In genomic region chr4:6716018-6716911, GRCh38 we compare ENCODE assay signal across 1 cellular context.
TF ChIP-seq lines count a peak whose summit lies in the region.

Gene BLOC1S4, plus strand, starts transcription at chr4:6716174. Its CDS starts 36 bp downstream, at chr4:6716210.

TF ChIP-seq in WTC11, 78 proteins besides CTCF, POLR2A, EP300 and RAD21 (continued from another document and continues in another):
- TF ChIP-seq STAT6 (CRISPR knock-in tag; conservative IDR thresholded peaks at IDR 0.05; ENCODE audit: low read depth) (no peak), ELF4 (CRISPR knock-in tag; IDR thresholded peaks at IDR 0.05; ENCODE audit: low read depth) (no peak), OVOL2 (CRISPR knock-in tag; IDR thresholded peaks at IDR 0.05; ENCODE audit: borderline replicate concordance) (no peak), MLX (CRISPR knock-in tag; IDR thresholded peaks at IDR 0.05) (no peak), ZNF121 (CRISPR knock-in tag; IDR thresholded peaks at IDR 0.05) (no peak), SOX15 (CRISPR knock-in tag; IDR thresholded peaks at IDR 0.05) (no peak), ZNF512 (CRISPR knock-in tag; IDR thresholded peaks at IDR 0.05; ENCODE audit: borderline replicate concordance) (no peak), PREB (CRISPR knock-in tag; IDR thresholded peaks at IDR 0.05; ENCODE audit: borderline replicate concordance) (no peak), ETV6 (CRISPR knock-in tag; IDR thresholded peaks at IDR 0.05) (peak; percentile 49; the same call in 1 of the 2 replicates), ATF2 (CRISPR knock-in tag; IDR thresholded peaks at IDR 0.05; ENCODE audit: borderline replicate concordance, low read depth) (no peak), CBFB (CRISPR knock-in tag; IDR thresholded peaks at IDR 0.05; ENCODE audit: low read depth) (no peak), E2F4 (CRISPR knock-in tag; IDR thresholded peaks at IDR 0.05; ENCODE audit: borderline replicate concordance, low read depth) (0 out of 2 replicates have a peak, but pooled peaks have one; percentile 22), ZNF219 (CRISPR knock-in tag; IDR thresholded peaks at IDR 0.05; ENCODE audit: borderline replicate concordance) (no peak), TEAD1 (CRISPR knock-in tag; IDR thresholded peaks at IDR 0.05) (peak; percentile 46), MXD4 (CRISPR knock-in tag; IDR thresholded peaks at IDR 0.05; ENCODE audit: borderline replicate concordance) (no peak), ZSCAN18 (CRISPR knock-in tag; IDR thresholded peaks at IDR 0.05) (0 out of 2 replicates have a peak, but pooled peaks have one; percentile 8), NFE2L1 (CRISPR knock-in tag; IDR thresholded peaks at IDR 0.05) (no peak), GTF2I (CRISPR knock-in tag; conservative IDR thresholded peaks at IDR 0.05) (no peak), ATF1 (CRISPR knock-in tag; IDR thresholded peaks at IDR 0.05) (no peak; the same call in 1 of the 2 replicates), ARID4B (CRISPR knock-in tag; IDR thresholded peaks at IDR 0.05; ENCODE audit: borderline replicate concordance) (peak; percentile 0; the same call in 1 of the 2 replicates), PRDM15 (CRISPR knock-in tag; IDR thresholded peaks at IDR 0.05) (peak; percentile 37; the same call in 1 of the 2 replicates), HMGXB4 (CRISPR knock-in tag; IDR thresholded peaks at IDR 0.05) (peak; percentile 70; the same call in 1 of the 2 replicates), SP1 (CRISPR knock-in tag; conservative IDR thresholded peaks at IDR 0.05) (peak; percentile 64), KAT7 (CRISPR knock-in tag; IDR thresholded peaks at IDR 0.05; ENCODE audit: borderline replicate concordance) (peak; percentile 92; the same call in 1 of the 2 replicates), USF2 (CRISPR knock-in tag; IDR thresholded peaks at IDR 0.05) (no peak), SMAD3 (CRISPR knock-in tag; IDR thresholded peaks at IDR 0.05; ENCODE audit: borderline replicate concordance) (no peak; the same call in 1 of the 2 replicates)
